8 cellular contexts compared by ENCODE assay signal in genomic region chr5:57173026-57173317, GRCh38. TPM values are rescaled to one million over a fixed set of nuclear protein-coding genes. Genes with fewer than 3 reads are reported as not detected.
A peak's percentile ranks its signal among the peaks of the same experiment; 100 is the strongest.
DNase-seq lines count a peak whose midpoint lies in the region; ATAC-seq and TF ChIP-seq lines count a peak whose summit lies in the region.

No MANE protein-coding gene starts in this region.

- H3K27me3 ChIP-seq in BLaER1 (no peaks in the 10 kb centered on the region), Loucy (ENCODE audit: insufficient read depth, low read length, poor library complexity, severe bottlenecking) (no peaks in the 10 kb centered on the region)

- peaks cover 7% of the 10 kb centered on the region; the same call in 1 of the 2 replicates for H3K36me3 ChIP-seq in BLaER1
- H3K36me3 ChIP-seq in Loucy (ENCODE audit: insufficient read depth, low read length): no peaks in the 10 kb centered on the region

- peak overlapping the region; percentile 98 for H3K27ac ChIP-seq in BLaER1

- H3K4me2 ChIP-seq in BLaER1 (peak overlapping the region; percentile 91), Loucy (ENCODE audit: low read depth, low read length, poor library complexity, severe bottlenecking) (peak overlapping the region; percentile 88)

- peak overlapping the region; percentile 100 for H3K27ac Mint-ChIP-seq in dendritic cell treated with granulocyte-macrophage colony-stimulating factor and Interleukin-4, amounts not matched to agents 40 ng/mL and 50 ng/mL, for 4 days
- H3K27ac Mint-ChIP-seq in natural killer cell treated with Interleukin-12 subunit alpha and Interleukin-12 subunit beta and Interleukin-15 and Interleukin-18, amount 100 ng/mL, for 72 hours: peak overlapping the region; percentile 97 to 99

- ATAC-seq in natural killer cell treated with Interleukin-12 subunit alpha and Interleukin-12 subunit beta and Interleukin-15 and Interleukin-18, amount 100 ng/mL, for 72 hours: no peak
- ATAC-seq in HG02678 (IDR thresholded peaks at IDR 0.05; ENCODE audit: unreplicated experiment): no peak
- no peak for ATAC-seq in GM21717 (IDR thresholded peaks at IDR 0.05; ENCODE audit: unreplicated experiment)

- peaks cover 45% of the 10 kb centered on the region for H3K79me2 ChIP-seq in Loucy (ENCODE audit: insufficient read depth, low read length)

- H3K4me1 ChIP-seq in BLaER1 (peaks cover 9% of the 10 kb centered on the region), Loucy (ENCODE audit: insufficient read depth, low read length, poor library complexity, severe bottlenecking) (peaks cover 27% of the 10 kb centered on the region)

- H3K9me3 Mint-ChIP-seq in dendritic cell treated with granulocyte-macrophage colony-stimulating factor and Interleukin-4, amounts not matched to agents 40 ng/mL and 50 ng/mL, for 4 days: no peaks in the 10 kb centered on the region
- no peaks in the 10 kb centered on the region for H3K9me3 Mint-ChIP-seq in natural killer cell treated with Interleukin-12 subunit alpha and Interleukin-12 subunit beta and Interleukin-15 and Interleukin-18, amount 100 ng/mL, for 72 hours

- H3K27me3 Mint-ChIP-seq in dendritic cell treated with granulocyte-macrophage colony-stimulating factor and Interleukin-4, amounts not matched to agents 40 ng/mL and 50 ng/mL, for 4 days: no peaks in the 10 kb centered on the region
- H3K27me3 Mint-ChIP-seq in natural killer cell treated with Interleukin-12 subunit alpha and Interleukin-12 subunit beta and Interleukin-15 and Interleukin-18, amount 100 ng/mL, for 72 hours: no peaks in the 10 kb centered on the region

- H2AFZ ChIP-seq in Loucy (ENCODE audit: low read length): peak overlapping the region; percentile 88

- peak overlapping the region; percentile 91 for H3K4me3 ChIP-seq in BLaER1
- H3K4me3 ChIP-seq in Loucy (ENCODE audit: low read length, poor library complexity, severe bottlenecking): peak overlapping the region; percentile 96

- DNase-seq in natural killer cell treated with Interleukin-12 subunit alpha and Interleukin-12 subunit beta and Interleukin-15 and Interleukin-18, amount 100 ng/mL, for 72 hours (ENCODE audit: low spot score): no peak
- no peak for DNase-seq in HPDE6-E6E7 (ENCODE audit: extremely low spot score)
- no peak for DNase-seq in NCI-H524 treated with DMSO at 0.1 percent for 48 hours (lab: John Stamatoyannopoulos, UW)

- H3F3A ChIP-seq in Loucy (ENCODE audit: low read depth): no peaks in the 10 kb centered on the region

- intact Hi-C loops in dendritic cell treated with granulocyte-macrophage colony-stimulating factor and Interleukin-4, amounts not matched to agents 40 ng/mL and 50 ng/mL, for 4 days (cut with micrococcal nuclease): loop anchor here (1.0 to 10.0 kb wide), 2 partner anchors 264 to 1868 kb away; partner anchors contain the start of genes DHX29, MTREX and SETD9

- H3K4me3 Mint-ChIP-seq in dendritic cell treated with granulocyte-macrophage colony-stimulating factor and Interleukin-4, amounts not matched to agents 40 ng/mL and 50 ng/mL, for 4 days: peak overlapping the region; percentile 96
- peak overlapping the region; percentile 98 for H3K4me3 Mint-ChIP-seq in natural killer cell treated with Interleukin-12 subunit alpha and Interleukin-12 subunit beta and Interleukin-15 and Interleukin-18, amount 100 ng/mL, for 72 hours

- peaks cover 35% of the 10 kb centered on the region for H3K4me1 Mint-ChIP-seq in dendritic cell treated with granulocyte-macrophage colony-stimulating factor and Interleukin-4, amounts not matched to agents 40 ng/mL and 50 ng/mL, for 4 days (ENCODE audit: low read depth)
- peaks cover 28 to 32% of the 10 kb centered on the region in 2 donors for H3K4me1 Mint-ChIP-seq in natural killer cell treated with Interleukin-12 subunit alpha and Interleukin-12 subunit beta and Interleukin-15 and Interleukin-18, amount 100 ng/mL, for 72 hours (ENCODE audit: low read depth in 2 of 2)

- no peaks in the 10 kb centered on the region for H3K9me2 ChIP-seq in Loucy (replicated peaks; ENCODE audit: low read depth, low read length)

- TF ChIP-seq CTCF in Loucy (conservative IDR thresholded peaks at IDR 0.05; ENCODE audit: low read length): no peak

- H3K9ac ChIP-seq in BLaER1 (peak overlapping the region; percentile 86), Loucy (ENCODE audit: low read depth, low read length, poor library complexity, severe bottlenecking) (peak overlapping the region; percentile 67)

- no peaks in the 10 kb centered on the region for H3K9me3 ChIP-seq in BLaER1
- H3K9me3 ChIP-seq in Loucy (ENCODE audit: insufficient read depth, low read depth, low read length): no peaks in the 10 kb centered on the region

- peaks cover 36% of the 10 kb centered on the region for H4K20me1 ChIP-seq in BLaER1
- H4K20me1 ChIP-seq in Loucy (ENCODE audit: insufficient read depth, low read length, poor library complexity, severe bottlenecking): peaks cover 40% of the 10 kb centered on the region

- H3K36me3 Mint-ChIP-seq in dendritic cell treated with granulocyte-macrophage colony-stimulating factor and Interleukin-4, amounts not matched to agents 40 ng/mL and 50 ng/mL, for 4 days (ENCODE audit: low read depth): peaks cover 32% of the 10 kb centered on the region
- H3K36me3 Mint-ChIP-seq in natural killer cell treated with Interleukin-12 subunit alpha and Interleukin-12 subunit beta and Interleukin-15 and Interleukin-18, amount 100 ng/mL, for 72 hours: peaks cover 10% of the 10 kb centered on the region

RNA-seq across cellular contexts. Expression of gene GPBP1, which starts 0.9 kb away (rescaled TPM):
- total RNA-seq in natural killer cell treated with Interleukin-12 subunit alpha and Interleukin-12 subunit beta and Interleukin-15 and Interleukin-18, amount 100 ng/mL, for 72 hours: 10 to 100 TPM; 88.3 to 91.1 TPM
